13 cellular contexts compared by ENCODE assay signal in genomic region chr9:95341262-95342011, GRCh38. TPM values are rescaled to one million over a fixed set of nuclear protein-coding genes. Genes with fewer than 3 reads are reported as not detected.
DNase-seq lines count a peak whose midpoint lies in the region; TF ChIP-seq lines count a peak whose summit lies in the region.
"Had no signal": no experiment of that assay in that cellular context is flagged by ENCODE, and none has a peak within 500 bp of the region (broad histone marks: within the 10 kb centered on the region; RNA-seq: fewer than 3 reads in every experiment).

No MANE protein-coding gene starts in this region.

- no peaks in the 10 kb centered on the region for H3K36me3 ChIP-seq in BJ (ENCODE audit: control insufficient read depth, insufficient read depth, low read length)
- H3K36me3 ChIP-seq: colonic mucosa, HAP-1 had no signal

- in situ Hi-C loops in GM13976 (cut with MboI; ENCODE audit: low sequenced_read_pairs, unreplicated experiment), result no loop called here

- no peak overlapping the region for H3K4me3 Mint-ChIP-seq in activated T-helper 2 cell treated with anti-CD3 and anti-CD28 coated beads, Interferon-gamma antibody, Interleukin-2, Interleukin-4, amounts not matched to agents 10 μg/mL and 5 μg/mL and 100 μg/mL, durations not matched to agents 14 hours and 24 hours and 36 hours (ENCODE audit: low read depth)
- H3K4me3 Mint-ChIP-seq: activated T-cell treated with anti-CD3 and anti-CD28 coated beads, Interleukin-2, amount 50 U/mL, for 24 hours had no signal

- H3K36me3 Mint-ChIP-seq in activated T-helper 2 cell treated with anti-CD3 and anti-CD28 coated beads, Interferon-gamma antibody, Interleukin-2, Interleukin-4, amounts not matched to agents 10 μg/mL and 5 μg/mL and 100 μg/mL, durations not matched to agents 14 hours and 24 hours and 36 hours (ENCODE audit: low read depth), result no peaks in the 10 kb centered on the region

- peaks cover 14% of the 10 kb centered on the region for H3K4me1 Mint-ChIP-seq in activated T-helper 2 cell treated with anti-CD3 and anti-CD28 coated beads, Interferon-gamma antibody, Interleukin-2, Interleukin-4, amounts not matched to agents 10 μg/mL and 5 μg/mL and 100 μg/mL, durations not matched to agents 14 hours and 24 hours and 36 hours (ENCODE audit: low read depth)

- no peaks in the 10 kb centered on the region for H3K27me3 ChIP-seq in BJ (ENCODE audit: control insufficient read depth, insufficient read depth, low read length)
- H3K27me3 ChIP-seq: colonic mucosa had no signal

- no peak for DNase-seq in BJ (ENCODE audit: low read depth)
- peak; percentile 36 for DNase-seq in LNCaP clone FGC (ENCODE audit: low read depth)
- peak; percentile 44 to 59 for DNase-seq in cardiac fibroblast (ENCODE audit: low read depth in 2 of 2)
- DNase-seq in lung microvascular endothelial cell (ENCODE audit: low read depth in 2 of 2), result peak; percentile 28 to 36
- no peak for DNase-seq in HuH-7 (ENCODE audit: low spot score)
- DNase-seq in GM13976 (ENCODE audit: low spot score), result no peak
- no peak for DNase-seq in activated T-helper 2 cell treated with anti-CD3 and anti-CD28 coated beads, Interferon-gamma antibody, Interleukin-2, Interleukin-4, amounts not matched to agents 10 μg/mL and 5 μg/mL and 100 μg/mL, durations not matched to agents 14 hours and 24 hours and 36 hours (ENCODE audit: low spot score)
- no peak for DNase-seq in NK-92 treated with Interleukin-12 subunit alpha and Interleukin-12 subunit beta, amount 100 ng/mL, for 24 hours (lab: John Stamatoyannopoulos, UW)
- DNase-seq: activated T-cell treated with anti-CD3 and anti-CD28 coated beads, Interleukin-2, amount 50 U/mL, for 24 hours; colonic mucosa; DND-41; NCI-H2081 treated with DMSO at 0.1 percent for 48 hours had no signal

- no peaks in the 10 kb centered on the region for H3K9me3 Mint-ChIP-seq in activated T-helper 2 cell treated with anti-CD3 and anti-CD28 coated beads, Interferon-gamma antibody, Interleukin-2, Interleukin-4, amounts not matched to agents 10 μg/mL and 5 μg/mL and 100 μg/mL, durations not matched to agents 14 hours and 24 hours and 36 hours
- H3K9me3 Mint-ChIP-seq: activated T-cell treated with anti-CD3 and anti-CD28 coated beads, Interleukin-2, amount 50 U/mL, for 24 hours had no signal

- CTCF ChIA-PET in BJ (lab: Yijun Ruan, JAX), result interaction anchor here (0.6 kb wide), 1 partner anchor 12 kb away, joined by 3 read pairs; no protein-coding TSS in a partner anchor

- H3K27me3 Mint-ChIP-seq in activated T-helper 2 cell treated with anti-CD3 and anti-CD28 coated beads, Interferon-gamma antibody, Interleukin-2, Interleukin-4, amounts not matched to agents 10 μg/mL and 5 μg/mL and 100 μg/mL, durations not matched to agents 14 hours and 24 hours and 36 hours (ENCODE audit: low read depth), result peaks cover 27% of the 10 kb centered on the region

- intact Hi-C loops in activated T-helper 2 cell treated with anti-CD3 and anti-CD28 coated beads, Interferon-gamma antibody, Interleukin-2, Interleukin-4, amounts not matched to agents 10 μg/mL and 5 μg/mL and 100 μg/mL, durations not matched to agents 14 hours and 24 hours and 36 hours (cut with micrococcal nuclease), result loop anchor here (5.0 to 10.0 kb wide), 4 partner anchors 74 to 163 kb away; no protein-coding TSS in a partner anchor

- TF ChIP-seq CTCF in BJ (IDR thresholded peaks at IDR 0.05; ENCODE audit: insufficient read depth, low read depth, low read length) (peak; percentile 43), LNCaP clone FGC (IDR thresholded peaks at IDR 0.05; ENCODE audit: control insufficient read depth, extremely low read depth, insufficient read depth) (peak; percentile 36; the same call in 1 of the 2 replicates), cardiac fibroblast (IDR thresholded peaks at IDR 0.05; ENCODE audit: low read depth, low read length) (peak; percentile 38), GM13976 (IDR thresholded peaks at IDR 0.05; ENCODE audit: borderline replicate concordance, control extremely low read depth, extremely low read depth, insufficient read depth, missing control alignments) (no peak)

- H3K27ac Mint-ChIP-seq in activated T-helper 2 cell treated with anti-CD3 and anti-CD28 coated beads, Interferon-gamma antibody, Interleukin-2, Interleukin-4, amounts not matched to agents 10 μg/mL and 5 μg/mL and 100 μg/mL, durations not matched to agents 14 hours and 24 hours and 36 hours, result no peak overlapping the region
- H3K27ac Mint-ChIP-seq: activated T-cell treated with anti-CD3 and anti-CD28 coated beads, Interleukin-2, amount 50 U/mL, for 24 hours had no signal

- H3K4me3 ChIP-seq in BJ (ENCODE audit: low read depth, low read length), result no peak overlapping the region
- no peak overlapping the region for H3K4me3 ChIP-seq in LNCaP clone FGC (ENCODE audit: low read depth, low read length)
- H3K4me3 ChIP-seq in cardiac fibroblast (replicated peaks in 1 of 2; ENCODE audit: low read depth in 2 of 2, low read length in 2 of 2), result no peak overlapping the region
- H3K4me3 ChIP-seq: colonic mucosa, HAP-1 had no signal

- POLR2A ChIA-PET in BJ (lab: Charles Lee), result interaction anchor here (0.6 kb wide), 1 partner anchor 29 kb away, joined by 3 read pairs; no protein-coding TSS in a partner anchor

RNA-seq across cellular contexts. Expression of gene FANCC, which starts 23.9 kb away (rescaled TPM):
- polyA plus RNA-seq in BJ (2011; rRNA removed), result 5.5 and 6.1 TPM in 2 replicates
- 4.4 and 6.8 TPM in 2 replicates for polyA minus RNA-seq in BJ (2011; rRNA and poly(A)+ RNA removed)
- total RNA-seq in lung microvascular endothelial cell, result 6.1 and 6.2 TPM in 2 replicates
- total RNA-seq in activated T-helper 2 cell treated with anti-CD3 and anti-CD28 coated beads, Interferon-gamma antibody, Interleukin-2, Interleukin-4, amounts not matched to agents 10 μg/mL and 5 μg/mL and 100 μg/mL, durations not matched to agents 14 hours and 24 hours and 36 hours, result 12.6 and 16.8 TPM in 2 replicates

Comparison
In these comparisons a context has a peak if more than half of its experiments do, and no peak if none do; other contexts are left out.
1. DNase-seq: peak in LNCaP clone FGC (single experiment), cardiac fibroblast (2 of 2) and lung microvascular endothelial cell (2 of 2); none in BJ (single experiment), HuH-7 (single experiment), GM13976 (single experiment), activated T-helper 2 cell treated with anti-CD3 and anti-CD28 coated beads, Interferon-gamma antibody, Interleukin-2, Interleukin-4, amounts not matched to agents 10 μg/mL and 5 μg/mL and 100 μg/mL, durations not matched to agents 14 hours and 24 hours and 36 hours (single experiment) and NK-92 treated with Interleukin-12 subunit alpha and Interleukin-12 subunit beta, amount 100 ng/mL, for 24 hours (single experiment).